In the genomic region with DNA sequence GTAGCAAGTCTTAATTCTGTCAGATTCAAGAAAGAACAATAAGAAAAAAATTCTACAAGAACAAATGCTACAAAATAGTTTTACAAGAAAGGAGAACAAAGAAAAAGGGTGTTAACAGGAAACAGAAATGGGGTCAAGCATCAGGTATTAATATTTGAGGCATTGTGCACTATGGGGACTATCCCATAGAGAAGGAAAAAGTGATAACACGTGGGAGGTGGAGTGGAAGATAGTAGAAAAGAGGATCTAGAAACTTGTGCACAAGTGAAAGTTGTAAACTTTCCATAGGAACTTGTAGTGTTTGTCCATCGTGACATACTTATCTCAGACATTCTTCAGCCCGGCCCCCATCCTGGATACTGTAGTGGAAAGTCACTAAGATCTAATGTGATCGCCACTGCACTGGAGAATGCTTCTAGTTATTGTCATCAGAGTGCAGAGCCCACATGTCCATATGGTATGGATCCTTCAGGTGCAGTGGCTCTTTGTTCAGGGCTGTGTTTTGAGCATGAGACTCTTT, we compare ENCODE assay signal across 25 cellular contexts.
"Had no signal": no experiment of that assay in that cellular context is flagged by ENCODE, and none has a peak within 500 bp of the region (broad histone marks: within the 10 kb centered on the region; RNA-seq: fewer than 3 reads in every experiment).

No MANE protein-coding gene starts in this region.

- H3K4me3 Mint-ChIP-seq: activated CD4-positive, alpha-beta memory T cell treated with anti-CD3 and anti-CD28 coated beads, Interleukin-2, amount 10 ng/mL, durations not matched to agents 7 days and 5 days; activated CD4-positive, alpha-beta T cell treated with anti-CD3 and anti-CD28 coated beads for 36 hours; activated naive CD4-positive, alpha-beta T cell treated with anti-CD3 and anti-CD28 coated beads for 36 hours; activated naive CD8-positive, alpha-beta T cell; activated T-helper 17 cell treated with anti-CD3 and anti-CD28 coated beads, Interleukin-2, amount 50 U/mL, for 72 hours; brain; T-cell had no signal

- H3K36me3 Mint-ChIP-seq: activated naive CD8-positive, alpha-beta T cell; brain; T-cell had no signal

- H3K4me3 ChIP-seq: SK-N-MC had no signal

- H3K27ac ChIP-seq: SK-N-MC, WERI-Rb-1 had no signal

- H3K36me3 ChIP-seq: WERI-Rb-1 had no signal

- DNase-seq: activated CD4-positive, alpha-beta memory T cell treated with anti-CD3 and anti-CD28 coated beads, Interleukin-2, amount 10 ng/mL, durations not matched to agents 7 days and 5 days; activated CD4-positive, alpha-beta T cell treated with anti-CD3 and anti-CD28 coated beads for 36 hours; activated CD4-positive, alpha-beta T cell treated with anti-CD3 and anti-CD28 coated beads, Interleukin-2, amount 50 U/mL, for 1 hour; activated gamma-delta T cell; activated naive CD4-positive, alpha-beta T cell treated with anti-CD3 and anti-CD28 coated beads for 36 hours; activated T-cell treated with anti-CD3 and anti-CD28 coated beads for 4 hours; activated T-cell treated with anti-CD3 and anti-CD28 coated beads, Interleukin-2, amount 50 U/mL, for 48 hours; amygdala; Kasumi-1; NCI-H1105; NCI-H1436; NCI-H1694 treated with DMSO at 0.1 percent for 48 hours; NCI-H2029 treated with DMSO at 0.1 percent for 48 hours; NCI-H510A treated with DMSO at 0.1 percent for 48 hours; NCI-H69; NK-92 treated with Interleukin-12 subunit alpha and Interleukin-12 subunit beta, amount 100 ng/mL, for 24 hours; RPMI8226; T-cell; WERI-Rb-1 had no signal

- ATAC-seq: activated CD4-positive, alpha-beta T cell treated with anti-CD3 and anti-CD28 coated beads for 36 hours; activated T-helper 17 cell treated with anti-CD3 and anti-CD28 coated beads, Interleukin-2, amount 50 U/mL, for 72 hours; Panc1; Right ventricle myocardium inferior; T-cell had no signal

- H3K27ac Mint-ChIP-seq: activated CD4-positive, alpha-beta memory T cell treated with anti-CD3 and anti-CD28 coated beads, Interleukin-2, amount 10 ng/mL, durations not matched to agents 7 days and 5 days; activated CD4-positive, alpha-beta T cell treated with anti-CD3 and anti-CD28 coated beads for 36 hours; activated naive CD4-positive, alpha-beta T cell treated with anti-CD3 and anti-CD28 coated beads for 36 hours; activated naive CD8-positive, alpha-beta T cell; activated T-helper 17 cell treated with anti-CD3 and anti-CD28 coated beads, Interleukin-2, amount 50 U/mL, for 72 hours; brain; T-cell had no signal

- H3K9me3 Mint-ChIP-seq: activated CD4-positive, alpha-beta memory T cell treated with anti-CD3 and anti-CD28 coated beads, Interleukin-2, amount 10 ng/mL, durations not matched to agents 7 days and 5 days; activated naive CD4-positive, alpha-beta T cell treated with anti-CD3 and anti-CD28 coated beads for 36 hours; activated T-helper 17 cell treated with anti-CD3 and anti-CD28 coated beads, Interleukin-2, amount 50 U/mL, for 72 hours; T-cell had no signal
